In genomic region chr5:156128026-156128425, GRCh38 we compare ENCODE assay signal across 24 cellular contexts.
A peak's percentile ranks its signal among the peaks of the same experiment; 100 is the strongest.
DNase-seq lines count a peak whose midpoint lies in the region; ATAC-seq and TF ChIP-seq lines count a peak whose summit lies in the region.
"Had no signal": no experiment of that assay in that cellular context is flagged by ENCODE, and none has a peak within 500 bp of the region (broad histone marks: within the 10 kb centered on the region; RNA-seq: fewer than 3 reads in every experiment).

No MANE protein-coding gene starts in this region.

- H3K4me3 Mint-ChIP-seq in chondrocyte (ENCODE audit: unreplicated experiment): no peak overlapping the region
- H3K4me3 Mint-ChIP-seq: activated T-helper 1 cell treated with anti-CD3 and anti-CD28 coated beads, Interleukin-12 subunit alpha, Interleukin-12 subunit beta, Interleukin-2, Interleukin-4 antibody, amounts not matched to agents 30 ng/mL and 10 ng/mL and 1 ng/mL, durations not matched to agents 14 hours and 24 hours and 36 hours; CD4-positive, alpha-beta T cell; naive thymus-derived CD4-positive, alpha-beta T cell had no signal

- H3K27me3 Mint-ChIP-seq in chondrocyte (ENCODE audit: low read depth): peaks cover 3% of the 10 kb centered on the region

- no peak overlapping the region for H2AFZ ChIP-seq in osteoblast (ENCODE audit: low read length)

- H3K4me3 ChIP-seq in GM12865 (ENCODE audit: low read depth, low read length): no peak overlapping the region
- H3K4me3 ChIP-seq in osteoblast (ENCODE audit: insufficient read depth, low read length): no peak overlapping the region
- H3K4me3 ChIP-seq: ascending aorta, ovary, thyroid gland had no signal

- no peak overlapping the region for H3K27ac Mint-ChIP-seq in chondrocyte (ENCODE audit: unreplicated experiment)
- H3K27ac Mint-ChIP-seq: activated naive CD4-positive, alpha-beta T cell treated with anti-CD3 and anti-CD28 coated beads, Interleukin-2, amount 50 U/mL, for 72 hours; activated T-helper 1 cell treated with anti-CD3 and anti-CD28 coated beads, Interleukin-12 subunit alpha, Interleukin-12 subunit beta, Interleukin-2, Interleukin-4 antibody, amounts not matched to agents 30 ng/mL and 10 ng/mL and 1 ng/mL, durations not matched to agents 14 hours and 24 hours and 36 hours; CD4-positive, alpha-beta T cell; naive thymus-derived CD4-positive, alpha-beta T cell had no signal

- ATAC-seq in GM19328 (IDR thresholded peaks at IDR 0.05; ENCODE audit: unreplicated experiment) (peak; percentile 87), HG02884 (IDR thresholded peaks at IDR 0.05; ENCODE audit: unreplicated experiment) (peak; percentile 69), HG03565 (IDR thresholded peaks at IDR 0.05; ENCODE audit: unreplicated experiment) (peak; percentile 90), GM19467 (IDR thresholded peaks at IDR 0.05; ENCODE audit: unreplicated experiment) (no peak), left colon (no peak)
- ATAC-seq: activated naive CD4-positive, alpha-beta T cell treated with anti-CD3 and anti-CD28 coated beads, Interleukin-2, amount 50 U/mL, for 72 hours; naive thymus-derived CD4-positive, alpha-beta T cell; stimulated activated naive CD8-positive, alpha-beta T cell treated with anti-CD3 and anti-CD28 coated beads, Interleukin-15, Interleukin-2, amounts not matched to agents 100 U/mL and 50 U/mL, for 24 hours had no signal

- H3K4me1 Mint-ChIP-seq in chondrocyte (ENCODE audit: low read depth): no peaks in the 10 kb centered on the region
- H3K4me1 Mint-ChIP-seq: naive thymus-derived CD4-positive, alpha-beta T cell had no signal

- peak; percentile 18 for DNase-seq in GM12865 (ENCODE audit: low read depth)
- no peak for DNase-seq in left colon
- no peak for DNase-seq in osteoblast (ENCODE audit: insufficient read length, low spot score, missing footprints)
- DNase-seq in chondrocyte (ENCODE audit: low spot score): no peak
- DNase-seq: activated CD4-positive, CD25-positive, alpha-beta regulatory T cell treated with anti-CD3 and anti-CD28 coated beads, Interleukin-2, amount 50 U/mL, for 72 hours; activated CD8-positive, alpha-beta memory T cell treated with anti-CD3 and anti-CD28 coated beads for 24 hours; CD4-positive, alpha-beta T cell; Karpas-422; naive thymus-derived CD4-positive, alpha-beta T cell; NCI-H2029; NCI-H345; NCI-H82; ovary; SHP77; stimulated activated CD4-positive, alpha-beta T cell treated with anti-CD3 and anti-CD28 coated beads, Interleukin-4, amount 100 ng/mL, for 24 hours; stimulated activated naive CD8-positive, alpha-beta T cell treated with anti-CD3 and anti-CD28 coated beads, Interleukin-15, Interleukin-2, amounts not matched to agents 100 U/mL and 50 U/mL, for 24 hours; thyroid gland had no signal

- no peaks in the 10 kb centered on the region for H3K36me3 Mint-ChIP-seq in chondrocyte (ENCODE audit: low read depth)
- H3K36me3 Mint-ChIP-seq: activated naive CD4-positive, alpha-beta T cell treated with anti-CD3 and anti-CD28 coated beads, Interleukin-2, amount 50 U/mL, for 72 hours; naive thymus-derived CD4-positive, alpha-beta T cell had no signal

- H3K9me3 ChIP-seq in osteoblast (ENCODE audit: low read depth, low read length): no peaks in the 10 kb centered on the region
- H3K9me3 ChIP-seq: ascending aorta, ovary, thyroid gland had no signal

- no peak overlapping the region for H3K4me2 ChIP-seq in osteoblast (ENCODE audit: insufficient read depth, low read length)

- intact Hi-C loops in left colon (cut with DNase I, micrococcal nuclease): no loop called here

- TF ChIP-seq CTCF in GM12865 (IDR thresholded peaks at IDR 0.05; ENCODE audit: insufficient read depth, low read depth, low read length, missing control alignments): no peak
- no peak for TF ChIP-seq CTCF in osteoblast (IDR thresholded peaks at IDR 0.05; ENCODE audit: extremely low read depth, low read depth, low read length)
- no peak for TF ChIP-seq CTCF in chondrocyte (IDR thresholded peaks at IDR 0.05)

- H3K9me3 Mint-ChIP-seq in chondrocyte (ENCODE audit: low read depth): peaks cover 4% of the 10 kb centered on the region
- H3K9me3 Mint-ChIP-seq: activated naive CD4-positive, alpha-beta T cell treated with anti-CD3 and anti-CD28 coated beads, Interleukin-2, amount 50 U/mL, for 72 hours; activated T-helper 1 cell treated with anti-CD3 and anti-CD28 coated beads, Interleukin-12 subunit alpha, Interleukin-12 subunit beta, Interleukin-2, Interleukin-4 antibody, amounts not matched to agents 30 ng/mL and 10 ng/mL and 1 ng/mL, durations not matched to agents 14 hours and 24 hours and 36 hours; CD4-positive, alpha-beta T cell had no signal

- no peaks in the 10 kb centered on the region for H3K36me3 ChIP-seq in osteoblast (ENCODE audit: insufficient read depth, low read length)
- H3K36me3 ChIP-seq: ascending aorta, ovary, thyroid gland had no signal

- H3K4me1 ChIP-seq in osteoblast (ENCODE audit: insufficient read depth, low read length): no peaks in the 10 kb centered on the region
- H3K4me1 ChIP-seq: ascending aorta had no signal

- no peaks in the 10 kb centered on the region for H4K20me1 ChIP-seq in osteoblast (ENCODE audit: insufficient read depth, low read length)

- no peak overlapping the region for H3K27ac ChIP-seq in osteoblast (ENCODE audit: low read depth, low read length)
- H3K27ac ChIP-seq: ascending aorta, ovary, thyroid gland had no signal

- no peaks in the 10 kb centered on the region for H3K79me2 ChIP-seq in osteoblast (ENCODE audit: insufficient read depth, low read length)

- no peaks in the 10 kb centered on the region for H3K27me3 ChIP-seq in osteoblast (ENCODE audit: insufficient read depth, low read length)
- H3K27me3 ChIP-seq: ascending aorta, ovary, thyroid gland had no signal

Comparison
In these comparisons a context has a peak if more than half of its experiments do, and no peak if none do; other contexts are left out.
1. ATAC-seq: peak in GM19328 (single experiment), HG02884 (single experiment) and HG03565 (single experiment); none in GM19467 (single experiment) and left colon (single experiment).